Comparison of ENCODE assay signal across 13 cellular contexts in genomic region chr5:149711338-149711737, GRCh38. TPM values are rescaled to one million over a fixed set of nuclear protein-coding genes. Genes with fewer than 3 reads are reported as not detected.
DNase-seq lines count a peak whose midpoint lies in the region; ATAC-seq, FAIRE-seq and TF ChIP-seq lines count a peak whose summit lies in the region.
"Had no signal": no experiment of that assay in that cellular context is flagged by ENCODE, and none has a peak within 500 bp of the region (broad histone marks: within the 10 kb centered on the region; RNA-seq: fewer than 3 reads in every experiment).

No MANE protein-coding gene starts in this region.

- TF ChIP-seq POLR2A in heart left ventricle (IDR thresholded peaks at IDR 0.05), result no peak

- H3K4me1 ChIP-seq in heart left ventricle (no peaks in the 10 kb centered on the region), right cardiac atrium (ENCODE audit: control insufficient read depth, insufficient read depth, low read length) (no peaks in the 10 kb centered on the region)

- DNase-seq in Right ventricle myocardium superior (peak; percentile 59), cardiac septum (ENCODE audit: low spot score) (no peak), heart left ventricle (peak in 2 of 5 donors; percentile 48 to 65), right cardiac atrium (peak in 1 of 3 donors; percentile 63), HTR-8/SVneo (ENCODE audit: insufficient read length, low spot score) (no peak), NCI-H2081 (lab: John Stamatoyannopoulos, UW) (no peak)
- DNase-seq: C1 segment of cervical spinal cord; Calu3; CD4-positive, alpha-beta T cell; DMS 273 treated with DMSO at 0.1 percent for 48 hours; H7 had no signal

- TF ChIP-seq CTCF in heart left ventricle (IDR thresholded peaks at IDR 0.05), result no peak

- H3K27me3 ChIP-seq in heart left ventricle (peaks cover 0 to 3% (median 0%) of the 10 kb centered on the region in 9 donors), right cardiac atrium (ENCODE audit: control insufficient read depth, insufficient read depth) (no peaks in the 10 kb centered on the region)

- FAIRE-seq in HTR-8/SVneo (lab: Jason Lieb, UNC), result no peak
- FAIRE-seq: A204.1 had no signal

- no peaks in the 10 kb centered on the region for H3K36me3 ChIP-seq in heart left ventricle

- H3K9me3 ChIP-seq in heart left ventricle (no peaks in the 10 kb centered on the region), right cardiac atrium (ENCODE audit: control insufficient read depth, low read length) (no peaks in the 10 kb centered on the region)

- ATAC-seq in Right ventricle myocardium superior (ENCODE audit: poor library complexity) (peak; percentile 92), heart left ventricle (peak; percentile 62 to 91 (median 82)), right cardiac atrium (peak; percentile 75 to 76), HG03280 (IDR thresholded peaks at IDR 0.05; ENCODE audit: unreplicated experiment) (no peak)

- H3K4me3 ChIP-seq in heart left ventricle (no peak overlapping the region), right cardiac atrium (ENCODE audit: low read length) (no peak overlapping the region)

- intact Hi-C loops in Right ventricle myocardium superior (cut with DNase I), result no loop called here
- intact Hi-C loops in cardiac septum (cut with DNase I), result no loop called here
- intact Hi-C loops in heart left ventricle (cut with DNase I), result no loop called here
- intact Hi-C loops in right cardiac atrium (cut with DNase I), result no loop called here

- WGBS in heart left ventricle, 4 donors, result 26 to 45% (median 42%) methylated on average over 6 of the region's 6 CpGs
- 41% methylated on average over 6 of the region's 6 CpGs for WGBS in right cardiac atrium

- H3K27ac ChIP-seq in heart left ventricle, result no peak overlapping the region
- no peak overlapping the region for H3K27ac ChIP-seq in right cardiac atrium (ENCODE audit: low read length)

RNA-seq across cellular contexts. Expression of gene PPARGC1B, which starts 18.8 kb away (rescaled TPM):
- total RNA-seq in Right ventricle myocardium superior (27.9 TPM), cardiac septum (18.9 TPM), heart left ventricle (10 to 100 TPM; 17.8 to 34.3 (median 24.4) TPM), right cardiac atrium (10 to 100 TPM; 11.9 to 17.5 (median 13.6) TPM)
- polyA plus RNA-seq in heart left ventricle (10 to 100 TPM in 1 of 2 donors, 1 to 10 TPM in 1; 5.0 to 12.8 TPM), right cardiac atrium (4.5 TPM)
